ENCODE assay signal across 12 cellular contexts in genomic region chr13:93080587-93080986, GRCh38.
DNase-seq lines count a peak whose midpoint lies in the region; ATAC-seq and TF ChIP-seq lines count a peak whose summit lies in the region.
"Had no signal": no experiment of that assay in that cellular context is flagged by ENCODE, and none has a peak within 500 bp of the region (broad histone marks: within the 10 kb centered on the region; RNA-seq: fewer than 3 reads in every experiment).

No MANE protein-coding gene starts in this region.

- H3K14ac ChIP-seq in IMR-90 (replicated peaks; ENCODE audit: low read depth, low read length): no peak overlapping the region

- no peak overlapping the region for H2BK15ac ChIP-seq in IMR-90 (ENCODE audit: low read depth, low read length)

- no peak overlapping the region for H3K18ac ChIP-seq in IMR-90 (ENCODE audit: low read depth, low read length)

- no peaks in the 10 kb centered on the region for H3K36me3 ChIP-seq in IMR-90 (ENCODE audit: control insufficient read depth, insufficient read depth, low read length)
- no peaks in the 10 kb centered on the region for H3K36me3 ChIP-seq in ascending aorta
- H3K36me3 ChIP-seq in CD8-positive, alpha-beta memory T cell (ENCODE audit: insufficient read depth, low read length): no peaks in the 10 kb centered on the region

- no peaks in the 10 kb centered on the region for H3K79me1 ChIP-seq in IMR-90 (ENCODE audit: low read depth in 1 of 2, low read length in 2 of 2)

- H2BK120ac ChIP-seq in IMR-90 (ENCODE audit: low read depth, low read length): no peak overlapping the region

- dilution Hi-C loops in IMR-90 (cut with HindIII; ENCODE audit: low sequenced_read_pairs, unreplicated experiment): no loop called here

- in situ Hi-C loops in IMR-90 (cut with MboI; ENCODE audit: low sequenced_read_pairs): no loop called here

- DNase-seq in DMS153 (lab: John Stamatoyannopoulos, UW) (peak; percentile 82), IMR-90 (peak; percentile 10), NCI-H510A treated with DMSO at 0.1 percent for 48 hours (lab: John Stamatoyannopoulos, UW) (peak; percentile 43), choroid plexus epithelial cell (ENCODE audit: low read depth) (peak; percentile 80), OCI-M2 (lab: John Stamatoyannopoulos, UW; ENCODE audit: unreplicated experiment) (no peak), mesothelial cell of epicardium (ENCODE audit: low spot score in 2 of 2, unreplicated experiment in 2 of 2) (no peak), ascending aorta (ENCODE audit: low spot score in 2 of 2) (no peak)
- DNase-seq in CD8-positive, alpha-beta memory T cell: no peak
- DNase-seq: C1 segment of cervical spinal cord; naive thymus-derived CD8-positive, alpha-beta T cell had no signal

- BruUV-seq in IMR-90 (replicated peaks; lab: Mats Ljungman, UMichigan): no TSS peak

- TF ChIP-seq CTCF in IMR-90 (conservative IDR thresholded peaks at IDR 0.05; ENCODE audit: low read depth, low read length) (no peak), choroid plexus epithelial cell (conservative IDR thresholded peaks at IDR 0.05; ENCODE audit: low read depth, low read length) (no peak), mesothelial cell of epicardium (IDR thresholded peaks at IDR 0.05; ENCODE audit: unreplicated experiment) (no peak), ascending aorta (IDR thresholded peaks at IDR 0.05) (no peak)

- H3K4ac ChIP-seq in IMR-90 (ENCODE audit: low read depth, low read length): no peak overlapping the region

- no peak overlapping the region for H4K5ac ChIP-seq in IMR-90 (ENCODE audit: low read depth, low read length)

- no peak overlapping the region for H3K4me3 Mint-ChIP-seq in mesothelial cell of epicardium
- no peak overlapping the region for H3K4me3 Mint-ChIP-seq in CD8-positive, alpha-beta memory T cell
- H3K4me3 Mint-ChIP-seq: naive thymus-derived CD8-positive, alpha-beta T cell had no signal

- no peak overlapping the region for H4K91ac ChIP-seq in IMR-90 (ENCODE audit: insufficient read depth, low read depth, low read length)

- POLR2A ChIA-PET in IMR-90 (lab: Charles Lee; ENCODE audit: unreplicated experiment): no interaction called here
- POLR2A ChIA-PET in CD8-positive, alpha-beta memory T cell (lab: Charles Lee): no interaction called here

- H3K9ac ChIP-seq in IMR-90 (ENCODE audit: low read depth, low read length): no peak overlapping the region

- H4K8ac ChIP-seq in IMR-90 (ENCODE audit: low read depth in 2 of 2, low read length in 2 of 2): no peak overlapping the region

- no peaks in the 10 kb centered on the region for H3K4me1 ChIP-seq in IMR-90 (ENCODE audit: control insufficient read depth, insufficient read depth, low read length)
- no peaks in the 10 kb centered on the region for H3K4me1 ChIP-seq in ascending aorta
- no peaks in the 10 kb centered on the region for H3K4me1 ChIP-seq in CD8-positive, alpha-beta memory T cell (ENCODE audit: insufficient read depth, low read length)

- whole genome bisulfite sequencing in IMR-90 (ENCODE audit: extremely low coverage in 2 of 2, insufficient read length in 1 of 2), 2 experiments: no CpG with 5 or more reads among the region's 1 CpG

- H2AK5ac ChIP-seq in IMR-90 (ENCODE audit: low read depth, low read length): no peak overlapping the region

- H2AK9ac ChIP-seq in IMR-90 (replicated peaks; ENCODE audit: low read depth, low read length, poor library complexity): no peak overlapping the region

- ATAC-seq in IMR-90 (ENCODE audit: low read depth): no peak
- ATAC-seq: activated naive CD4-positive, alpha-beta T cell treated with anti-CD3 and anti-CD28 coated beads, Interleukin-2, amount 50 U/mL, for 72 hours; naive thymus-derived CD8-positive, alpha-beta T cell; Panc1 had no signal

- no peak overlapping the region for H3K4me2 ChIP-seq in IMR-90 (ENCODE audit: low read depth, low read length)

- no peak overlapping the region for H2AFZ ChIP-seq in IMR-90 (replicated peaks; ENCODE audit: low read length, poor library complexity)

- no peak overlapping the region for H2BK5ac ChIP-seq in IMR-90 (ENCODE audit: low read depth, low read length, poor library complexity, severe bottlenecking)

- CTCF ChIA-PET in IMR-90 (lab: Yijun Ruan, JAX): no interaction called here
- CTCF ChIA-PET in CD8-positive, alpha-beta memory T cell (lab: Charles Lee): no interaction called here

- H3K9me1 ChIP-seq in IMR-90 (ENCODE audit: insufficient read depth, low read length): no peaks in the 10 kb centered on the region

- no peaks in the 10 kb centered on the region for H3K27me3 Mint-ChIP-seq in mesothelial cell of epicardium (ENCODE audit: low read depth)
- H3K27me3 Mint-ChIP-seq in CD8-positive, alpha-beta memory T cell: no peaks in the 10 kb centered on the region

- no peak overlapping the region for H3K56ac ChIP-seq in IMR-90 (ENCODE audit: extremely low read depth, insufficient read depth, low read length)

- peaks cover 4% of the 10 kb centered on the region for H3K9me3 Mint-ChIP-seq in mesothelial cell of epicardium
- peaks cover 0 to 3% (median 0%) of the 10 kb centered on the region in 5 donors for H3K9me3 Mint-ChIP-seq in CD8-positive, alpha-beta memory T cell

- H3K36me3 Mint-ChIP-seq in mesothelial cell of epicardium: no peaks in the 10 kb centered on the region
- H3K36me3 Mint-ChIP-seq in CD8-positive, alpha-beta memory T cell: no peaks in the 10 kb centered on the region
- H3K36me3 Mint-ChIP-seq: activated naive CD4-positive, alpha-beta T cell treated with anti-CD3 and anti-CD28 coated beads, Interleukin-2, amount 50 U/mL, for 72 hours; naive thymus-derived CD8-positive, alpha-beta T cell had no signal

- H3K23ac ChIP-seq in IMR-90 (ENCODE audit: low read depth, low read length): no peak overlapping the region

- no peak overlapping the region for H3K27ac Mint-ChIP-seq in mesothelial cell of epicardium
- no peak overlapping the region for H3K27ac Mint-ChIP-seq in CD8-positive, alpha-beta memory T cell
- H3K27ac Mint-ChIP-seq: activated naive CD4-positive, alpha-beta T cell treated with anti-CD3 and anti-CD28 coated beads, Interleukin-2, amount 50 U/mL, for 72 hours; naive thymus-derived CD8-positive, alpha-beta T cell had no signal

- H2BK20ac ChIP-seq in IMR-90 (ENCODE audit: low read depth, low read length): no peak overlapping the region

- H3K4me1 Mint-ChIP-seq in mesothelial cell of epicardium: peaks cover 15% of the 10 kb centered on the region
- no peaks in the 10 kb centered on the region for H3K4me1 Mint-ChIP-seq in CD8-positive, alpha-beta memory T cell
- H3K4me1 Mint-ChIP-seq: naive thymus-derived CD8-positive, alpha-beta T cell had no signal

- no peaks in the 10 kb centered on the region for H4K20me1 ChIP-seq in IMR-90 (ENCODE audit: insufficient read depth, low read length)

- H3K9me3 ChIP-seq in IMR-90 (ENCODE audit: control insufficient read depth, insufficient read depth, low read length) (no peaks in the 10 kb centered on the region), ascending aorta (no peaks in the 10 kb centered on the region)
- no peaks in the 10 kb centered on the region for H3K9me3 ChIP-seq in CD8-positive, alpha-beta memory T cell (ENCODE audit: low read length)

- H3K4me3 ChIP-seq in IMR-90 (ENCODE audit: insufficient read depth, low read depth, low read length) (no peak overlapping the region), choroid plexus epithelial cell (ENCODE audit: low read depth, low read length) (no peak overlapping the region), ascending aorta (no peak overlapping the region)
- H3K4me3 ChIP-seq in CD8-positive, alpha-beta memory T cell (ENCODE audit: low read length): no peak overlapping the region

- H3K27ac ChIP-seq in IMR-90 (ENCODE audit: insufficient read depth, low read length) (no peak overlapping the region), ascending aorta (no peak overlapping the region)
- H3K27ac ChIP-seq in CD8-positive, alpha-beta memory T cell (ENCODE audit: low read depth, low read length): no peak overlapping the region

- no peaks in the 10 kb centered on the region; the same call in 1 of the 2 replicates for H3K27me3 ChIP-seq in IMR-90 (ENCODE audit: control insufficient read depth, insufficient read depth, low read length)
- H3K27me3 ChIP-seq in ascending aorta: no peaks in the 10 kb centered on the region
- H3K27me3 ChIP-seq in CD8-positive, alpha-beta memory T cell (ENCODE audit: insufficient read depth, low read length, poor library complexity, severe bottlenecking): no peaks in the 10 kb centered on the region

- no peak for TF ChIP-seq RAD21 in IMR-90 (IDR thresholded peaks at IDR 0.05; ENCODE audit: low read length)

- intact Hi-C loops in IMR-90 (cut with micrococcal nuclease) (no loop called here), ascending aorta (cut with DNase I) (no loop called here)

- TF ChIP-seq POLR2A in IMR-90 (IDR thresholded peaks at IDR 0.05; ENCODE audit: low read depth, low read length): no peak

TF ChIP-seq in IMR-90, 13 proteins besides CTCF, POLR2A, EP300 and RAD21 (continues in another document):
- TF ChIP-seq FOS (IDR thresholded peaks at IDR 0.05; ENCODE audit: low read depth, low read length) (no peak), RFX5 (IDR thresholded peaks at IDR 0.05; ENCODE audit: low read depth, low read length) (no peak), SMC3 (IDR thresholded peaks at IDR 0.05; ENCODE audit: low read depth, low read length) (no peak), USF2 (IDR thresholded peaks at IDR 0.05; ENCODE audit: low read depth, low read length) (no peak), MAFK (IDR thresholded peaks at IDR 0.05; ENCODE audit: low read depth, low read length) (no peak), ELK1 (IDR thresholded peaks at IDR 0.05; ENCODE audit: borderline replicate concordance, low read depth, low read length) (no peak), MAZ (IDR thresholded peaks at IDR 0.05; ENCODE audit: borderline replicate concordance, low read depth, low read length) (no peak), NFE2L2 (IDR thresholded peaks at IDR 0.05; ENCODE audit: low read depth, low read length) (no peak), MXI1 (IDR thresholded peaks at IDR 0.05; ENCODE audit: borderline replicate concordance, low read depth, low read length) (no peak)

Comparison
In these comparisons a context has a peak if more than half of its experiments do, and no peak if none do; other contexts are left out.
1. DNase-seq: peak in DMS153 (single experiment), IMR-90 (single experiment), NCI-H510A treated with DMSO at 0.1 percent for 48 hours (single experiment) and choroid plexus epithelial cell (single experiment); none in OCI-M2 (single experiment), mesothelial cell of epicardium (0 of 2), ascending aorta (0 of 2) and CD8-positive, alpha-beta memory T cell (0 of 5).